9 cellular contexts compared by ENCODE assay signal in genomic region chr2:168552450-168552856, GRCh38.
A peak's percentile ranks its signal among the peaks of the same experiment; 100 is the strongest.
DNase-seq lines count a peak whose midpoint lies in the region; ATAC-seq, FAIRE-seq and TF ChIP-seq lines count a peak whose summit lies in the region.
"Had no signal": no experiment of that assay in that cellular context is flagged by ENCODE, and none has a peak within 500 bp of the region (broad histone marks: within the 10 kb centered on the region; RNA-seq: fewer than 3 reads in every experiment).

No MANE protein-coding gene starts in this region.

- no peak overlapping the region for H3K4me3 ChIP-seq in esophagus squamous epithelium

- H3K4me1 ChIP-seq in esophagus squamous epithelium = no peaks in the 10 kb centered on the region

- no peaks in the 10 kb centered on the region for H3K27me3 ChIP-seq in esophagus squamous epithelium

- intact Hi-C loops in esophagus squamous epithelium (cut with DNase I) = no loop called here

- no peak for TF ChIP-seq EP300 in Ishikawa (IDR thresholded peaks at IDR 0.05; ENCODE audit: borderline replicate concordance)

- peak; percentile 18 for DNase-seq in GM12892 (ENCODE audit: insufficient read length)
- peak; percentile 27 for DNase-seq in UCSD-AML1 (lab: John Stamatoyannopoulos, UW; ENCODE audit: unreplicated experiment)
- DNase-seq in esophagus squamous epithelium (lab: John Stamatoyannopoulos, UW) = no peak
- no peak for DNase-seq in RKO (ENCODE audit: low spot score)
- no peak for DNase-seq in superior temporal gyrus (ENCODE audit: extremely low spot score)
- DNase-seq in NK-92 (lab: John Stamatoyannopoulos, UW; ENCODE audit: unreplicated experiment) = no peak
- DNase-seq: foreskin fibroblast had no signal

- H3K9me3 ChIP-seq in esophagus squamous epithelium = no peaks in the 10 kb centered on the region

- 41 to 63% methylated on average over 2 of the region's 2 CpGs for WGBS in esophagus squamous epithelium, 2 donors

- TF ChIP-seq POLR2A in GM12892 (IDR thresholded peaks at IDR 0.05; ENCODE audit: low read depth, low read length) = no peak
- TF ChIP-seq POLR2A in esophagus squamous epithelium (IDR thresholded peaks at IDR 0.05) = no peak

- ATAC-seq in GM21737 (IDR thresholded peaks at IDR 0.05; ENCODE audit: unreplicated experiment) = peak; percentile 94

- no peak for TF ChIP-seq CTCF in esophagus squamous epithelium (IDR thresholded peaks at IDR 0.05)

- no peak overlapping the region for H3K27ac ChIP-seq in esophagus squamous epithelium

- no peak for TF ChIP-seq RAD21 in Ishikawa (IDR thresholded peaks at IDR 0.05; ENCODE audit: low read depth)

- peak; percentile 94 for FAIRE-seq in GM12892 (lab: Jason Lieb, UNC)

- H3K36me3 ChIP-seq in esophagus squamous epithelium = peaks cover 0 to 19% (median 0%) of the 10 kb centered on the region in 3 donors

TF ChIP-seq in Ishikawa, 13 proteins besides CTCF, POLR2A, EP300 and RAD21:
- TF ChIP-seq USF1 (IDR thresholded peaks at IDR 0.05) (0 out of 2 replicates have a peak, but pooled peaks have one; percentile 19), TCF12 (IDR thresholded peaks at IDR 0.05; ENCODE audit: low read depth) (no peak), ZBTB7A (IDR thresholded peaks at IDR 0.05; ENCODE audit: low read depth) (no peak), MAX (IDR thresholded peaks at IDR 0.05) (peak; percentile 43; the same call in 1 of the 2 replicates)

Comparison
In these comparisons a context has a peak if more than half of its experiments do, and no peak if none do; other contexts are left out.
1. DNase-seq: peak in GM12892 (single experiment) and UCSD-AML1 (single experiment); none in esophagus squamous epithelium (single experiment), RKO (single experiment), superior temporal gyrus (single experiment) and NK-92 (single experiment).